8 cellular contexts compared by ENCODE assay signal in genomic region chr2:231677632-231678104, GRCh38. TPM values are rescaled to one million over a fixed set of nuclear protein-coding genes. Genes with fewer than 3 reads are reported as not detected.
DNase-seq lines count a peak whose midpoint lies in the region; ATAC-seq and TF ChIP-seq lines count a peak whose summit lies in the region.

No MANE protein-coding gene starts in this region.

- H3K27me3 ChIP-seq in hepatocyte, result no peaks in the 10 kb centered on the region
- H3K27me3 ChIP-seq in spleen (replicated peaks in 1 of 7), result peaks cover 0 to 15% (median 0%) of the 10 kb centered on the region in 7 donors

- H3K4me1 ChIP-seq in hepatocyte (ENCODE audit: insufficient read depth), result peaks cover 33% of the 10 kb centered on the region
- peaks cover 27 to 71% (median 60%) of the 10 kb centered on the region in 6 donors for H3K4me1 ChIP-seq in spleen

- no peak overlapping the region for H2AFZ ChIP-seq in hepatocyte

- no peaks in the 10 kb centered on the region for H3K9me2 ChIP-seq in hepatocyte (replicated peaks; ENCODE audit: insufficient read depth)

- peaks cover 4% of the 10 kb centered on the region for H3K79me2 ChIP-seq in hepatocyte

- TF ChIP-seq POLR2A in spleen (IDR thresholded peaks at IDR 0.05), result peak in 1 of 3 donors; percentile 10

- no peak for ATAC-seq in HG02885 (IDR thresholded peaks at IDR 0.05; ENCODE audit: poor library complexity, unreplicated experiment)

- TF ChIP-seq CTCF in hepatocyte (IDR thresholded peaks at IDR 0.05; ENCODE audit: poor library complexity) (peak; percentile 89), spleen (IDR thresholded peaks at IDR 0.05 in 8 of 11, conservative IDR thresholded peaks at IDR 0.05 in 3 of 11) (peak; percentile 91 to 99 (median 96))

- H3K9me3 ChIP-seq in hepatocyte (ENCODE audit: low read depth), result no peaks in the 10 kb centered on the region
- H3K9me3 ChIP-seq in spleen, result no peaks in the 10 kb centered on the region

- intact Hi-C loops in spleen (cut with DNase I; ENCODE audit: low total_unique reads), result no loop called here

- H3K36me3 ChIP-seq in hepatocyte (replicated peaks; ENCODE audit: insufficient read depth, low read depth) (no peaks in the 10 kb centered on the region), spleen (no peaks in the 10 kb centered on the region)

- DNase-seq in activated gamma-delta T cell treated with Interleukin-2 at 50 U/mL for 16 hours, result peak; percentile 85
- no peak for DNase-seq in activated gamma-delta T cell (lab: John Stamatoyannopoulos, UW)
- peak; percentile 77 for DNase-seq in NCI-H2029 treated with DMSO at 0.1 percent for 48 hours (lab: John Stamatoyannopoulos, UW)
- peak; percentile 76 for DNase-seq in T-helper 9 cell
- DNase-seq in anterior cingulate cortex (lab: John Stamatoyannopoulos, UW), result peak in 54 of 58 donors; percentile 24 to 88 (median 65)
- DNase-seq in hepatocyte (ENCODE audit: low spot score), result peak; percentile 91
- peak; percentile 91 for DNase-seq in spleen

- H3K4me2 ChIP-seq in hepatocyte, result no peak overlapping the region

- H3K27ac ChIP-seq in hepatocyte (no peak overlapping the region), spleen (no peak overlapping the region)

- H4K20me1 ChIP-seq in hepatocyte (ENCODE audit: insufficient read depth, poor library complexity, severe bottlenecking), result no peaks in the 10 kb centered on the region

- 5% methylated on average over 7 of the region's 8 CpGs for WGBS in hepatocyte (ENCODE audit: low lambda C conversion rate, missing lambda C conversion rate)
- 1 to 4% (median 2%) methylated on average over 8 of the region's 8 CpGs for WGBS in spleen, 5 donors

- no peak overlapping the region for H3K4me3 ChIP-seq in hepatocyte
- H3K4me3 ChIP-seq in spleen, result no peak overlapping the region

RNA-seq across cellular contexts. Expression of gene PTMA, which starts 30.7 kb away (rescaled TPM):
- 615 and 727 TPM in 2 replicates for total RNA-seq in hepatocyte
- polyA plus RNA-seq in hepatocyte, result 597 and 705 TPM in 2 replicates
- total RNA-seq in spleen, result 100 to 1,000 TPM; 509 to 901 (median 767) TPM
- 1,000 to 10,000 TPM; 1,653 to 2,114 (median 1,725) TPM for polyA plus RNA-seq in spleen
